In the genomic region with DNA sequence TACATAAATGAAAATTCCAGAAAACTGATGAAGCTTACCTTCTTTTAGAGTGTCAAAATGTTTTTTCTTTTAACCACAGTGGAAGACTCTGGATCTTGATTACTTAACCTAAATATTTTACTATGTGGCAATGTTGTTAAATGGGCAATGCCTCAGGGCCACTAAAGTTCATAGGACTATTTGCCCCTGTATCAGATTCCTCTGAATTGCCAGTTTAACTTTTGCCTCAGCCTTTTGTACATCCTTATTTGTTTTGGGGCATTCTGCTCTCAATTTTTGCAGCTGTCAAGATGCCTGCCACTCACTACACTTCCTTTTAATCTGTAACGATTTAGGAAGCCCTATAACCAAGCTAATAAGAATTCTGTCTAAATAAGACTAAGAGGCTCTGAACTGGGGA, we compare ENCODE assay signal across 19 cellular contexts. TPM values are rescaled to one million over a fixed set of nuclear protein-coding genes. Genes with fewer than 3 reads are reported as not detected.
DNase-seq lines count a peak whose midpoint lies in the region; ATAC-seq and TF ChIP-seq lines count a peak whose summit lies in the region.
"Had no signal": no experiment of that assay in that cellular context is flagged by ENCODE, and none has a peak within 500 bp of the region (broad histone marks: within the 10 kb centered on the region; RNA-seq: fewer than 3 reads in every experiment).

No MANE protein-coding gene starts in this region.

- DNase-seq in GM03348 (ENCODE audit: low spot score), result peak; percentile 32
- peak; percentile 75 to 79 for DNase-seq in NOMO-1 (lab: John Stamatoyannopoulos, UW; ENCODE audit: unreplicated experiment in 2 of 2)
- peak; percentile 76 for DNase-seq in fibroblast of gingiva (ENCODE audit: low read depth)
- DNase-seq in myocyte (ENCODE audit: low read depth), result peak; percentile 41
- no peak for DNase-seq in Kasumi-1 (lab: John Stamatoyannopoulos, UW)
- DNase-seq in NCI-H69 (lab: John Stamatoyannopoulos, UW), result no peak
- no peak for DNase-seq in esophagus squamous epithelium (lab: John Stamatoyannopoulos, UW)
- DNase-seq: activated CD4-positive, alpha-beta T cell treated with anti-CD3 and anti-CD28 coated beads for 48 hours; DMS79; effector CD4-positive, alpha-beta T cell; NCI-H2171; NK-92 treated with Interleukin-12 subunit alpha and Interleukin-12 subunit beta, amount 100 ng/mL, for 24 hours; stimulated activated CD4-positive, alpha-beta T cell treated with anti-CD3 and anti-CD28 coated beads, Interleukin-1b, Interleukin-23, amount 100 ng/mL, for 48 hours; substantia nigra; T1000 had no signal

- H3K4me3 ChIP-seq in esophagus squamous epithelium, result no peak overlapping the region
- H3K4me3 ChIP-seq: breast epithelium, gastroesophageal sphincter, right atrium auricular region had no signal

- H3K9me3 ChIP-seq in esophagus squamous epithelium, result no peaks in the 10 kb centered on the region
- H3K9me3 ChIP-seq: breast epithelium, gastroesophageal sphincter, right atrium auricular region had no signal

- intact Hi-C loops in esophagus squamous epithelium (cut with DNase I), result no loop called here

- no peaks in the 10 kb centered on the region for H3K4me1 ChIP-seq in esophagus squamous epithelium
- H3K4me1 ChIP-seq: breast epithelium, gastroesophageal sphincter, right atrium auricular region had no signal

- no peak for ATAC-seq in GM21825 (IDR thresholded peaks at IDR 0.05; ENCODE audit: unreplicated experiment)
- ATAC-seq: gastroesophageal sphincter had no signal

- WGBS in esophagus squamous epithelium, 2 donors, result 50 to 88% methylated on average over 1 of the region's 1 CpG

- no peak for TF ChIP-seq CTCF in esophagus squamous epithelium (IDR thresholded peaks at IDR 0.05)

- no peaks in the 10 kb centered on the region for H3K36me3 ChIP-seq in esophagus squamous epithelium
- H3K36me3 ChIP-seq: breast epithelium, gastroesophageal sphincter, right atrium auricular region had no signal

- no peak for TF ChIP-seq POLR2A in esophagus squamous epithelium (IDR thresholded peaks at IDR 0.05)

- no peak overlapping the region for H3K27ac ChIP-seq in esophagus squamous epithelium
- H3K27ac ChIP-seq: breast epithelium, gastroesophageal sphincter, right atrium auricular region had no signal

- H3K27me3 ChIP-seq in esophagus squamous epithelium, result no peaks in the 10 kb centered on the region
- H3K27me3 ChIP-seq: breast epithelium, gastroesophageal sphincter, right atrium auricular region had no signal

RNA-seq across cellular contexts. Expression of a gene that starts 31.7 kb away (rescaled TPM):
- total RNA-seq in myocyte, result 22.1 and 24.9 TPM in 2 replicates
- polyA plus RNA-seq in myocyte (2012), result 24.1 TPM
- total RNA-seq in esophagus squamous epithelium, result 10 to 100 TPM; 19.5 to 54.0 (median 20.8) TPM

Comparison
In these comparisons a context has a peak if more than half of its experiments do, and no peak if none do; other contexts are left out.
1. DNase-seq: peak in GM03348 (single experiment), NOMO-1 (2 of 2), fibroblast of gingiva (single experiment) and myocyte (single experiment); none in Kasumi-1 (0 of 2), NCI-H69 (single experiment) and esophagus squamous epithelium (single experiment).